8 cellular contexts compared by ENCODE assay signal in genomic region chr11:111735262-111736116, GRCh38. TPM values are rescaled to one million over a fixed set of nuclear protein-coding genes. Genes with fewer than 3 reads are reported as not detected.
DNase-seq lines count a peak whose midpoint lies in the region; ATAC-seq and TF ChIP-seq lines count a peak whose summit lies in the region.

No MANE protein-coding gene starts in this region.

- peaks cover 72% of the 10 kb centered on the region for H3K4me1 ChIP-seq in body of pancreas

- no peak for TF ChIP-seq CTCF in body of pancreas (IDR thresholded peaks at IDR 0.05)
- TF ChIP-seq CTCF in retinal pigment epithelial cell (conservative IDR thresholded peaks at IDR 0.05; ENCODE audit: low read depth, low read length), result no peak

- WGBS in body of pancreas, 2 donors, result 56 to 67% methylated on average over 11 to 19 of the region's 19 CpGs

- intact Hi-C loops in body of pancreas (cut with DNase I), result no loop called here

- peak overlapping the region; percentile 27 to 79 (median 72) for H3K27ac ChIP-seq in body of pancreas

- peaks cover 0 to 3% of the 10 kb centered on the region in 2 donors for H3K36me3 ChIP-seq in body of pancreas (replicated peaks in 1 of 2; ENCODE audit: insufficient read depth in 1 of 2, low read depth in 2 of 2)

- TF ChIP-seq POLR2A in body of pancreas (IDR thresholded peaks at IDR 0.05), result peak in 1 of 3 donors; percentile 16

- ATAC-seq in body of pancreas (peak; percentile 64), GM19455 (IDR thresholded peaks at IDR 0.05; ENCODE audit: unreplicated experiment) (no peak), HG03442 (IDR thresholded peaks at IDR 0.05; ENCODE audit: unreplicated experiment) (no peak)

- DNase-seq in DMS153 (lab: John Stamatoyannopoulos, UW) (peak; percentile 88), NCI-H2107 (lab: John Stamatoyannopoulos, UW) (peak; percentile 42), body of pancreas (peak in 3 of 4 donors; percentile 67 to 74 (median 68)), hypothalamus (lab: John Stamatoyannopoulos, UW) (peak in 48 of 51 donors; percentile 40 to 97 (median 82)), retinal pigment epithelial cell (ENCODE audit: low read depth) (peak; percentile 96), HUDEP-2 (lab: John Stamatoyannopoulos, UW; ENCODE audit: unreplicated experiment in 76 of 76) (no peak)

- H3K27me3 ChIP-seq in body of pancreas, result no peaks in the 10 kb centered on the region

- H3K9me3 ChIP-seq in body of pancreas, result no peaks in the 10 kb centered on the region

- H3K4me3 ChIP-seq in body of pancreas (no peak overlapping the region), retinal pigment epithelial cell (ENCODE audit: low read length) (peak overlapping the region; percentile 31)

RNA-seq across cellular contexts. Expression of gene PPP2R1B, which starts 30.7 kb away (rescaled TPM):
- total RNA-seq in body of pancreas, result 10 to 100 TPM; 24.7 to 41.5 TPM

Comparison
In these comparisons a context has a peak if more than half of its experiments do, and no peak if none do; other contexts are left out.
1. DNase-seq: peak in DMS153 (single experiment), NCI-H2107 (single experiment), body of pancreas (3 of 4), hypothalamus (48 of 51) and retinal pigment epithelial cell (single experiment); none in HUDEP-2 (0 of 76).